Comparison of ENCODE assay signal across 1 cellular context in the genomic region with DNA sequence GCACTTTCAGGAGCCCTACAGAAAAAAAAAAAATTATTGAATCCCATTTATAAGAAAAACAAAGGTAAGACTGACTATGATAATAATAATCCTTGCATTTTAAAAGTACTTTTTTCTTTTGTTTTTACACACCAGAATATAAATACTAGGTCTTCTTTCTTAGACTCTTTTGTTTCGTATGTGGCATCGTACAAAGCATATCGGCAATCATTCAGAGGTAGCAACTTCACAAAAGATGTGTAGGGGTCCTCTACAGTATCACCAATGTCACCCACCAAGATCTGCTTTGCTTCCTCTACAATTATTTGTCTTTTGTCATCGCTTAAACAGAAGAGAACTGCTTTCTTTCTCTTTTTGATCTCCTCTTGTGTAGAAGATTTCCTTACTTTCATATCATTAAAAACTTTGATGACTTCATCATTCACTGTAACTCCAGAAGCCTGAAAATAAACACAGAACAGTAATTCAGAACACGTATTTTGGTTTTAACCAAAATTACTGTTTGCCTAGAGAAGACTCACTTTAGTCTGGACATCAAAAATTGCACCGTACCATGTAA.
TF ChIP-seq lines count a peak whose summit lies in the region.

No MANE protein-coding gene starts in this region.

TF ChIP-seq in WTC11, 78 proteins besides CTCF, POLR2A, EP300 and RAD21 (continued from another document):
- TF ChIP-seq, protein P1, sequence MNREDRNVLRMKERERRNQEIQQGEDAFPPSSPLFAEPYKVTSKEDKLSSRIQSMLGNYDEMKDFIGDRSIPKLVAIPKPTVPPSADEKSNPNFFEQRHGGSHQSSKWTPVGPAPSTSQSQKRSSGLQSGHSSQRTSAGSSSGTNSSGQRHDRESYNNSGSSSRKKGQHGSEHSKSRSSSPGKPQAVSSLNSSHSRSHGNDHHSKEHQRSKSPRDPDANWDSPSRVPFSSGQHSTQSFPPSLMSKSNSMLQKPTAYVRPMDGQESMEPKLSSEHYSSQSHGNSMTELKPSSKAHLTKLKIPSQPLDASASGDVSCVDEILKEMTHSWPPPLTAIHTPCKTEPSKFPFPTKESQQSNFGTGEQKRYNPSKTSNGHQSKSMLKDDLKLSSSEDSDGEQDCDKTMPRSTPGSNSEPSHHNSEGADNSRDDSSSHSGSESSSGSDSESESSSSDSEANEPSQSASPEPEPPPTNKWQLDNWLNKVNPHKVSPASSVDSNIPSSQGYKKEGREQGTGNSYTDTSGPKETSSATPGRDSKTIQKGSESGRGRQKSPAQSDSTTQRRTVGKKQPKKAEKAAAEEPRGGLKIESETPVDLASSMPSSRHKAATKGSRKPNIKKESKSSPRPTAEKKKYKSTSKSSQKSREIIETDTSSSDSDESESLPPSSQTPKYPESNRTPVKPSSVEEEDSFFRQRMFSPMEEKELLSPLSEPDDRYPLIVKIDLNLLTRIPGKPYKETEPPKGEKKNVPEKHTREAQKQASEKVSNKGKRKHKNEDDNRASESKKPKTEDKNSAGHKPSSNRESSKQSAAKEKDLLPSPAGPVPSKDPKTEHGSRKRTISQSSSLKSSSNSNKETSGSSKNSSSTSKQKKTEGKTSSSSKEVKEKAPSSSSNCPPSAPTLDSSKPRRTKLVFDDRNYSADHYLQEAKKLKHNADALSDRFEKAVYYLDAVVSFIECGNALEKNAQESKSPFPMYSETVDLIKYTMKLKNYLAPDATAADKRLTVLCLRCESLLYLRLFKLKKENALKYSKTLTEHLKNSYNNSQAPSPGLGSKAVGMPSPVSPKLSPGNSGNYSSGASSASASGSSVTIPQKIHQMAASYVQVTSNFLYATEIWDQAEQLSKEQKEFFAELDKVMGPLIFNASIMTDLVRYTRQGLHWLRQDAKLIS (CRISPR knock-in tag; IDR thresholded peaks at IDR 0.05; ENCODE audit: borderline replicate concordance) = no peak
- no peak for TF ChIP-seq FOXJ3 (CRISPR knock-in tag; IDR thresholded peaks at IDR 0.05; ENCODE audit: borderline replicate concordance)
- TF ChIP-seq, protein P2, sequence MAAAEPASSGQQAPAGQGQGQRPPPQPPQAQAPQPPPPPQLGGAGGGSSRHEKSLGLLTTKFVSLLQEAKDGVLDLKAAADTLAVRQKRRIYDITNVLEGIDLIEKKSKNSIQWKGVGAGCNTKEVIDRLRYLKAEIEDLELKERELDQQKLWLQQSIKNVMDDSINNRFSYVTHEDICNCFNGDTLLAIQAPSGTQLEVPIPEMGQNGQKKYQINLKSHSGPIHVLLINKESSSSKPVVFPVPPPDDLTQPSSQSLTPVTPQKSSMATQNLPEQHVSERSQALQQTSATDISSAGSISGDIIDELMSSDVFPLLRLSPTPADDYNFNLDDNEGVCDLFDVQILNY (CRISPR knock-in tag; IDR thresholded peaks at IDR 0.05) = no peak
- TF ChIP-seq, protein P3, sequence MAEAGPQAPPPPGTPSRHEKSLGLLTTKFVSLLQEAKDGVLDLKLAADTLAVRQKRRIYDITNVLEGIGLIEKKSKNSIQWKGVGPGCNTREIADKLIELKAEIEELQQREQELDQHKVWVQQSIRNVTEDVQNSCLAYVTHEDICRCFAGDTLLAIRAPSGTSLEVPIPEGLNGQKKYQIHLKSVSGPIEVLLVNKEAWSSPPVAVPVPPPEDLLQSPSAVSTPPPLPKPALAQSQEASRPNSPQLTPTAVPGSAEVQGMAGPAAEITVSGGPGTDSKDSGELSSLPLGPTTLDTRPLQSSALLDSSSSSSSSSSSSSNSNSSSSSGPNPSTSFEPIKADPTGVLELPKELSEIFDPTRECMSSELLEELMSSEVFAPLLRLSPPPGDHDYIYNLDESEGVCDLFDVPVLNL (CRISPR knock-in tag; IDR thresholded peaks at IDR 0.05; ENCODE audit: borderline replicate concordance, low read depth) = no peak
- TF ChIP-seq, protein P4, sequence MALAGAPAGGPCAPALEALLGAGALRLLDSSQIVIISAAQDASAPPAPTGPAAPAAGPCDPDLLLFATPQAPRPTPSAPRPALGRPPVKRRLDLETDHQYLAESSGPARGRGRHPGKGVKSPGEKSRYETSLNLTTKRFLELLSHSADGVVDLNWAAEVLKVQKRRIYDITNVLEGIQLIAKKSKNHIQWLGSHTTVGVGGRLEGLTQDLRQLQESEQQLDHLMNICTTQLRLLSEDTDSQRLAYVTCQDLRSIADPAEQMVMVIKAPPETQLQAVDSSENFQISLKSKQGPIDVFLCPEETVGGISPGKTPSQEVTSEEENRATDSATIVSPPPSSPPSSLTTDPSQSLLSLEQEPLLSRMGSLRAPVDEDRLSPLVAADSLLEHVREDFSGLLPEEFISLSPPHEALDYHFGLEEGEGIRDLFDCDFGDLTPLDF (CRISPR knock-in tag; IDR thresholded peaks at IDR 0.05) = no peak
- TF ChIP-seq, protein P5, sequence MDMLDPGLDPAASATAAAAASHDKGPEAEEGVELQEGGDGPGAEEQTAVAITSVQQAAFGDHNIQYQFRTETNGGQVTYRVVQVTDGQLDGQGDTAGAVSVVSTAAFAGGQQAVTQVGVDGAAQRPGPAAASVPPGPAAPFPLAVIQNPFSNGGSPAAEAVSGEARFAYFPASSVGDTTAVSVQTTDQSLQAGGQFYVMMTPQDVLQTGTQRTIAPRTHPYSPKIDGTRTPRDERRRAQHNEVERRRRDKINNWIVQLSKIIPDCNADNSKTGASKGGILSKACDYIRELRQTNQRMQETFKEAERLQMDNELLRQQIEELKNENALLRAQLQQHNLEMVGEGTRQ (CRISPR knock-in tag; IDR thresholded peaks at IDR 0.05) = no peak
